2 cellular contexts compared by ENCODE assay signal in the genomic region with DNA sequence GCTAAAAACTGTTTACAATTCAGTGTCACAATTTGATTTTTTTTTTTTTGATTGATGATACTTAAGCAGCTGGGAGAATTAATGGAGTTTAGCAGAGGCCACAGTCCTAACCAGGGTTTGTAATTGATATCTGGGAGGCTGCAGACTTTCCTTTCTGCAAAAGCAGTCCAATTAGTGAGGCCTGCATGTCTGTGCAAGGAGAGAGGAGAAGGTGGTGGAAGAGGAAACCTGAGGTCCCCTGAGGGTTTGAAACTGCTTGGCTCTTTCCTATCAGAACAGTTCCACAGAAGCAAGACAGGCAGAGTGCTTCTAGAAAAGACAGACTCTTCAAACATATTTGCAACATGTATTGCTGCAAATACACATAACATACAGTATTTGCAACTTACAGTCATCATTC.
TF ChIP-seq lines count a peak whose summit lies in the region.

No MANE protein-coding gene starts in this region.

TF ChIP-seq in IMR-90, 13 proteins besides CTCF, POLR2A, EP300 and RAD21:
- TF ChIP-seq USF2 (IDR thresholded peaks at IDR 0.05; ENCODE audit: low read depth, low read length) (no peak), FOS (IDR thresholded peaks at IDR 0.05; ENCODE audit: low read depth, low read length) (no peak), RCOR1 (IDR thresholded peaks at IDR 0.05; ENCODE audit: insufficient replicate concordance, low read length) (no peak), MAFK (IDR thresholded peaks at IDR 0.05; ENCODE audit: low read depth, low read length) (no peak), CHD1 (IDR thresholded peaks at IDR 0.05; ENCODE audit: low read depth, low read length) (no peak), CEBPB (IDR thresholded peaks at IDR 0.05; ENCODE audit: low read depth, low read length) (no peak), RFX5 (IDR thresholded peaks at IDR 0.05; ENCODE audit: low read depth, low read length) (no peak), BHLHE40 (IDR thresholded peaks at IDR 0.05; ENCODE audit: low read depth, low read length) (no peak), MXI1 (IDR thresholded peaks at IDR 0.05; ENCODE audit: borderline replicate concordance, low read depth, low read length) (no peak), SMC3 (IDR thresholded peaks at IDR 0.05; ENCODE audit: low read depth, low read length) (no peak), NFE2L2 (IDR thresholded peaks at IDR 0.05; ENCODE audit: low read depth, low read length) (no peak), MAZ (IDR thresholded peaks at IDR 0.05; ENCODE audit: borderline replicate concordance, low read depth, low read length) (no peak)
- TF ChIP-seq, protein P1, sequence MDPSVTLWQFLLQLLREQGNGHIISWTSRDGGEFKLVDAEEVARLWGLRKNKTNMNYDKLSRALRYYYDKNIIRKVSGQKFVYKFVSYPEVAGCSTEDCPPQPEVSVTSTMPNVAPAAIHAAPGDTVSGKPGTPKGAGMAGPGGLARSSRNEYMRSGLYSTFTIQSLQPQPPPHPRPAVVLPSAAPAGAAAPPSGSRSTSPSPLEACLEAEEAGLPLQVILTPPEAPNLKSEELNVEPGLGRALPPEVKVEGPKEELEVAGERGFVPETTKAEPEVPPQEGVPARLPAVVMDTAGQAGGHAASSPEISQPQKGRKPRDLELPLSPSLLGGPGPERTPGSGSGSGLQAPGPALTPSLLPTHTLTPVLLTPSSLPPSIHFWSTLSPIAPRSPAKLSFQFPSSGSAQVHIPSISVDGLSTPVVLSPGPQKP (IDR thresholded peaks at IDR 0.05; ENCODE audit: borderline replicate concordance, low read depth, low read length) = no peak

TF ChIP-seq in neural cell, 6 proteins besides CTCF, POLR2A, EP300 and RAD21:
- no peak for TF ChIP-seq REST (IDR thresholded peaks at IDR 0.05; ENCODE audit: borderline replicate concordance)
- TF ChIP-seq SMC3 (conservative IDR thresholded peaks at IDR 0.05; ENCODE audit: poor library complexity) = no peak
- TF ChIP-seq POLR2AphosphoS5 (IDR thresholded peaks at IDR 0.05) = no peak
- TF ChIP-seq EZH2 (IDR thresholded peaks at IDR 0.05; ENCODE audit: borderline replicate concordance, insufficient read depth, low read length, poor library complexity, severe bottlenecking) = no peak
- TF ChIP-seq MXI1 (conservative IDR thresholded peaks at IDR 0.05; ENCODE audit: poor library complexity, severe bottlenecking) = no peak
- no peak for TF ChIP-seq TAF1 (IDR thresholded peaks at IDR 0.05; ENCODE audit: low read depth)
